18 cellular contexts compared by ENCODE assay signal in genomic region chr11:70489276-70489675, GRCh38.
DNase-seq lines count a peak whose midpoint lies in the region; ATAC-seq, FAIRE-seq and TF ChIP-seq lines count a peak whose summit lies in the region.
"Had no signal": no experiment of that assay in that cellular context is flagged by ENCODE, and none has a peak within 500 bp of the region (broad histone marks: within the 10 kb centered on the region; RNA-seq: fewer than 3 reads in every experiment).

No MANE protein-coding gene starts in this region.

- peaks cover 2% of the 10 kb centered on the region for H3K9me3 ChIP-seq in right cardiac atrium (ENCODE audit: control insufficient read depth, low read length)
- H3K9me3 ChIP-seq in kidney (ENCODE audit: control insufficient read depth in 1 of 2, low read length in 2 of 2): peaks cover 0 to 7% of the 10 kb centered on the region in 2 donors
- peaks cover 0 to 3% (median 0%) of the 10 kb centered on the region in 4 donors for H3K9me3 ChIP-seq in sigmoid colon

- intact Hi-C loops in left ventricle myocardium superior (cut with micrococcal nuclease): no loop called here
- intact Hi-C loops in right cardiac atrium (cut with DNase I): no loop called here
- intact Hi-C loops in kidney (cut with DNase I): no loop called here
- intact Hi-C loops in sigmoid colon (cut with DNase I): no loop called here

- no peaks in the 10 kb centered on the region for H3K4me1 Mint-ChIP-seq in effector memory CD8-positive, alpha-beta T cell (ENCODE audit: low read depth in 2 of 2)

- H3K9me3 Mint-ChIP-seq in effector memory CD8-positive, alpha-beta T cell: no peaks in the 10 kb centered on the region

- TF ChIP-seq EP300 in sigmoid colon (IDR thresholded peaks at IDR 0.05): no peak

- no peak overlapping the region for H3K27ac ChIP-seq in right cardiac atrium (ENCODE audit: low read length)
- H3K27ac ChIP-seq in kidney (ENCODE audit: low read depth in 2 of 2, low read length in 2 of 2): no peak overlapping the region
- no peak overlapping the region for H3K27ac ChIP-seq in sigmoid colon
- H3K27ac ChIP-seq: C4-2B had no signal

- peak; percentile 15 for DNase-seq in left ventricle myocardium superior
- no peak for DNase-seq in right cardiac atrium
- DNase-seq in kidney: peak; percentile 34
- DNase-seq in sigmoid colon: peak; percentile 47
- no peak for DNase-seq in superior temporal gyrus (ENCODE audit: extremely low spot score)
- no peak for DNase-seq in NCI-H2196 (lab: John Stamatoyannopoulos, UW; ENCODE audit: unreplicated experiment)
- DNase-seq in effector memory CD8-positive, alpha-beta T cell: no peak
- DNase-seq: BE2C; CD8-positive, alpha-beta T cell; COR-L47; DMS53; GF-D8; HCEC 1CT; HFFc6 had no signal

- H3K4me3 Mint-ChIP-seq in effector memory CD8-positive, alpha-beta T cell: no peak overlapping the region
- H3K4me3 Mint-ChIP-seq: CD8-positive, alpha-beta T cell; HFFc6 had no signal

- peaks cover 0 to 2% of the 10 kb centered on the region in 2 donors for H3K27me3 Mint-ChIP-seq in effector memory CD8-positive, alpha-beta T cell

- H3K27ac Mint-ChIP-seq in effector memory CD8-positive, alpha-beta T cell: no peak overlapping the region
- H3K27ac Mint-ChIP-seq: CD8-positive, alpha-beta T cell; HFFc6 had no signal

- ATAC-seq in left ventricle myocardium superior (no peak), right cardiac atrium (no peak)
- ATAC-seq in effector memory CD8-positive, alpha-beta T cell (replicated peaks): no peak
- ATAC-seq: CD8-positive, alpha-beta T cell had no signal

- FAIRE-seq in kidney (lab: Jason Lieb, UNC): no peak
- FAIRE-seq: A204.1, D721Med, GM18507 had no signal

- H3K36me3 ChIP-seq in kidney (ENCODE audit: control insufficient read depth in 1 of 2, insufficient read depth in 2 of 2, low read length in 2 of 2) (peaks cover 0 to 4% of the 10 kb centered on the region in 2 donors), sigmoid colon (peaks cover 0 to 10% (median 0%) of the 10 kb centered on the region in 4 donors)
- H3K36me3 ChIP-seq: BE2C had no signal

- H3K4me3 ChIP-seq in right cardiac atrium (ENCODE audit: low read length) (no peak overlapping the region), kidney (ENCODE audit: low read length in 2 of 2) (no peak overlapping the region), sigmoid colon (no peak overlapping the region)

- H3K36me3 Mint-ChIP-seq in effector memory CD8-positive, alpha-beta T cell (ENCODE audit: insufficient read depth): no peaks in the 10 kb centered on the region
- H3K36me3 Mint-ChIP-seq: CD8-positive, alpha-beta T cell had no signal

- H3K9ac ChIP-seq in kidney (ENCODE audit: low read length in 2 of 2): no peak overlapping the region

- TF ChIP-seq CTCF in kidney (IDR thresholded peaks at IDR 0.05; ENCODE audit: borderline replicate concordance, extremely low read depth, insufficient read depth) (no peak), sigmoid colon (IDR thresholded peaks at IDR 0.05) (no peak)

- no peak for TF ChIP-seq POLR2A in sigmoid colon (IDR thresholded peaks at IDR 0.05)

- WGBS in right cardiac atrium: 91% methylated on average over 6 of the region's 6 CpGs
- 91 to 94% methylated on average over 6 of the region's 6 CpGs for WGBS in sigmoid colon, 2 donors

- no peaks in the 10 kb centered on the region for H3K4me1 ChIP-seq in right cardiac atrium (ENCODE audit: control insufficient read depth, insufficient read depth, low read length)
- H3K4me1 ChIP-seq in kidney (ENCODE audit: control insufficient read depth in 1 of 2, insufficient read depth in 1 of 2, low read depth in 1 of 2, low read length in 2 of 2): no peaks in the 10 kb centered on the region
- H3K4me1 ChIP-seq in sigmoid colon: no peaks in the 10 kb centered on the region
- H3K4me1 ChIP-seq: BE2C had no signal

- H3K27me3 ChIP-seq in right cardiac atrium (ENCODE audit: control insufficient read depth, insufficient read depth) (no peaks in the 10 kb centered on the region), sigmoid colon (no peaks in the 10 kb centered on the region)
- H3K27me3 ChIP-seq: BE2C had no signal

Comparison
In these comparisons a context has a peak if more than half of its experiments do, and no peak if none do; other contexts are left out.
1. DNase-seq: peak in left ventricle myocardium superior (single experiment), kidney (single experiment) and sigmoid colon (single experiment); none in right cardiac atrium (0 of 3), superior temporal gyrus (single experiment), NCI-H2196 (single experiment) and effector memory CD8-positive, alpha-beta T cell (0 of 3).